ENCODE assay signal across 9 cellular contexts in genomic region chr11:123351375-123351774, GRCh38.
DNase-seq lines count a peak whose midpoint lies in the region; ATAC-seq and TF ChIP-seq lines count a peak whose summit lies in the region.
"Had no signal": no experiment of that assay in that cellular context is flagged by ENCODE, and none has a peak within 500 bp of the region (broad histone marks: within the 10 kb centered on the region; RNA-seq: fewer than 3 reads in every experiment).

No MANE protein-coding gene starts in this region.

- intact Hi-C loops in dorsolateral prefrontal cortex (cut with DNase I) (no loop called here), lower lobe of right lung (cut with DNase I) (no loop called here)

- H3K36me3 Mint-ChIP-seq in activated naive CD8-positive, alpha-beta T cell treated with anti-CD3 and anti-CD28 coated beads, Interleukin-2, amount 50 U/mL, for 24 hours (ENCODE audit: low read depth): no peaks in the 10 kb centered on the region

- TF ChIP-seq CTCF in dorsolateral prefrontal cortex (IDR thresholded peaks at IDR 0.05 in 54 of 56, conservative IDR thresholded peaks at IDR 0.05 in 2 of 56; ENCODE audit: low read depth in 1 of 56, partially characterized antibody in 56 of 56) (peak in 5 of 56 donors; percentile 13 to 23 (median 15)), lower lobe of right lung (IDR thresholded peaks at IDR 0.05) (no peak)

- H3K4me3 Mint-ChIP-seq in activated naive CD8-positive, alpha-beta T cell treated with anti-CD3 and anti-CD28 coated beads, Interleukin-2, amount 50 U/mL, for 24 hours: no peak overlapping the region

- TF ChIP-seq POLR2A in GM18505 (IDR thresholded peaks at IDR 0.05; ENCODE audit: borderline replicate concordance, extremely low read depth, insufficient read depth, insufficient read length): no peak

- no peaks in the 10 kb centered on the region for H3K36me3 ChIP-seq in lower lobe of right lung

- no peak overlapping the region for H3K27ac Mint-ChIP-seq in activated naive CD8-positive, alpha-beta T cell treated with anti-CD3 and anti-CD28 coated beads, Interleukin-2, amount 50 U/mL, for 24 hours

- H3K27me3 ChIP-seq in dorsolateral prefrontal cortex: peaks cover 0 to 9% (median 0%) of the 10 kb centered on the region in 45 donors
- peaks cover 2% of the 10 kb centered on the region for H3K27me3 ChIP-seq in lower lobe of right lung (ENCODE audit: low read depth)

- peak; percentile 23 to 51 for ATAC-seq in lower lobe of right lung
- ATAC-seq in GM18505 (IDR thresholded peaks at IDR 0.05; ENCODE audit: unreplicated experiment): no peak
- no peak for ATAC-seq in GM19463 (IDR thresholded peaks at IDR 0.05; ENCODE audit: unreplicated experiment)
- ATAC-seq in activated naive CD8-positive, alpha-beta T cell treated with anti-CD3 and anti-CD28 coated beads, Interleukin-2, amount 50 U/mL, for 24 hours: no peak
- ATAC-seq: left lobe of liver had no signal

- H3K4me3 ChIP-seq in dorsolateral prefrontal cortex (peak overlapping the region in 5 of 59 donors; percentile 6 to 24 (median 13)), lower lobe of right lung (no peak overlapping the region)

- H3K4me1 ChIP-seq in lower lobe of right lung: no peaks in the 10 kb centered on the region

- no peaks in the 10 kb centered on the region for H3K9me3 Mint-ChIP-seq in activated naive CD8-positive, alpha-beta T cell treated with anti-CD3 and anti-CD28 coated beads, Interleukin-2, amount 50 U/mL, for 24 hours

- H3K4me1 Mint-ChIP-seq in activated naive CD8-positive, alpha-beta T cell treated with anti-CD3 and anti-CD28 coated beads, Interleukin-2, amount 50 U/mL, for 24 hours: peaks cover 8% of the 10 kb centered on the region

- peaks cover 45% of the 10 kb centered on the region for H3K27me3 Mint-ChIP-seq in activated naive CD8-positive, alpha-beta T cell treated with anti-CD3 and anti-CD28 coated beads, Interleukin-2, amount 50 U/mL, for 24 hours

- peak overlapping the region in 8 of 59 donors; percentile 15 to 68 (median 42) for H3K27ac ChIP-seq in dorsolateral prefrontal cortex
- H3K27ac ChIP-seq in lower lobe of right lung: no peak overlapping the region

- H3K9me3 ChIP-seq in lower lobe of right lung: no peaks in the 10 kb centered on the region

- DNase-seq in Ammon's horn (ENCODE audit: low spot score): peak; percentile 90
- peak; percentile 49 for DNase-seq in NCI-H2196 (lab: John Stamatoyannopoulos, UW; ENCODE audit: unreplicated experiment)
- peak; percentile 66 to 94 (median 80) for DNase-seq in dorsolateral prefrontal cortex
- no peak for DNase-seq in lower lobe of right lung
- DNase-seq in T1000 (lab: John Stamatoyannopoulos, UW): no peak
- no peak for DNase-seq in activated naive CD8-positive, alpha-beta T cell treated with anti-CD3 and anti-CD28 coated beads, Interleukin-2, amount 50 U/mL, for 24 hours

Comparison
In these comparisons a context has a peak if more than half of its experiments do, and no peak if none do; other contexts are left out.
1. DNase-seq: peak in Ammon's horn (single experiment), NCI-H2196 (single experiment) and dorsolateral prefrontal cortex (10 of 10); none in lower lobe of right lung (single experiment), T1000 (single experiment) and activated naive CD8-positive, alpha-beta T cell treated with anti-CD3 and anti-CD28 coated beads, Interleukin-2, amount 50 U/mL, for 24 hours (single experiment).
2. ATAC-seq: peak in lower lobe of right lung (2 of 2); none in GM18505 (single experiment), GM19463 (single experiment) and activated naive CD8-positive, alpha-beta T cell treated with anti-CD3 and anti-CD28 coated beads, Interleukin-2, amount 50 U/mL, for 24 hours (single experiment).